Comparison of ENCODE assay signal across 1 cellular context in genomic region chr3:9912294-9912935, GRCh38.
TF ChIP-seq lines count a peak whose summit lies in the region.

No MANE protein-coding gene starts in this region.

TF ChIP-seq in K562, 482 proteins besides CTCF, POLR2A, EP300 and RAD21 (continued from another document):
- no peak for TF ChIP-seq ZBTB2 (IDR thresholded peaks at IDR 0.05)
- no peak for TF ChIP-seq SETDB1 (IDR thresholded peaks at IDR 0.05; ENCODE audit: low read length)
- TF ChIP-seq NFYB (IDR thresholded peaks at IDR 0.05; ENCODE audit: extremely low read depth, insufficient read length) = no peak
- TF ChIP-seq KLF13 (tag; IDR thresholded peaks at IDR 0.05; ENCODE audit: borderline replicate concordance, low read depth) = no peak
- TF ChIP-seq SRSF3 (IDR thresholded peaks at IDR 0.05; ENCODE audit: insufficient read depth, low read length) = no peak
- TF ChIP-seq ZNF695 (CRISPR knock-in tag; IDR thresholded peaks at IDR 0.05) = no peak
- no peak for TF ChIP-seq ZKSCAN3 (CRISPR knock-in tag; IDR thresholded peaks at IDR 0.05)
